10 cellular contexts compared by ENCODE assay signal in the genomic region with DNA sequence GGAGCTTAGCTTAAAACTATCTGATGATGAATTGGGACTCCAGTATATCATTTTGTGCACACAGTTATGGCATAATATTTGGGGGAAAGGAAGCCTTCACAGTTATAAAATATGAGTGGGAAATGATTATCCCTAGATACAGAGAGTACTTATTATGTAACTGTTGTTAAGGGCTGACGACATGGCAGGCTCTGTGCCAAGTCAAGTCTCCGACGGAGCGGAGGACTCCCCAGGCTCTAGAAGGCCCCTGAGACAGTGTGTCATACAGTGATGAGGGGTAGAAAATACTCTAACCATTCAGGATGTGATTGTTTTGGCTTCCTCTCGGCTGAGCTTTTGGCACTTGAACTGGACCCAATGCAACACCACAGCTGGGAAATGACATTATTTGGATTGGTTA.
A peak's percentile ranks its signal among the peaks of the same experiment; 100 is the strongest.
DNase-seq lines count a peak whose midpoint lies in the region; ATAC-seq, FAIRE-seq and TF ChIP-seq lines count a peak whose summit lies in the region.
"Had no signal": no experiment of that assay in that cellular context is flagged by ENCODE, and none has a peak within 500 bp of the region (broad histone marks: within the 10 kb centered on the region; RNA-seq: fewer than 3 reads in every experiment).

No MANE protein-coding gene starts in this region.

- no peaks in the 10 kb centered on the region for H3K27me3 ChIP-seq in tibial nerve

- no peak for TF ChIP-seq POLR2A in tibial nerve (IDR thresholded peaks at IDR 0.05)
- TF ChIP-seq POLR2A in GM18505 (IDR thresholded peaks at IDR 0.05; ENCODE audit: borderline replicate concordance, extremely low read depth, insufficient read depth, insufficient read length) = no peak

- intact Hi-C loops in kidney (cut with DNase I) = no loop called here

- H3K9me3 ChIP-seq in kidney (ENCODE audit: control insufficient read depth in 1 of 2, low read length in 2 of 2) (no peaks in the 10 kb centered on the region), tibial nerve (no peaks in the 10 kb centered on the region)
- H3K9me3 ChIP-seq: A549 had no signal

- 6 to 10% methylated on average over 5 of the region's 5 CpGs for WGBS in tibial nerve, 2 donors

- H3K36me3 ChIP-seq in kidney (ENCODE audit: control insufficient read depth in 1 of 2, insufficient read depth in 2 of 2, low read length in 2 of 2) = no peaks in the 10 kb centered on the region
- H3K36me3 ChIP-seq in tibial nerve = no peaks in the 10 kb centered on the region

- peak; percentile 38 for DNase-seq in NCI-H146 (lab: John Stamatoyannopoulos, UW)
- DNase-seq in NCI-H146 treated with DMSO at 0.1 percent for 48 hours (lab: John Stamatoyannopoulos, UW; ENCODE audit: unreplicated experiment) = no peak
- DNase-seq in astrocyte of the spinal cord (ENCODE audit: low read depth, low spot score) = peak; percentile 98
- peak; percentile 92 for DNase-seq in kidney
- peak; percentile 55 to 57 for DNase-seq in tibial nerve (ENCODE audit: low spot score in 2 of 2)
- DNase-seq in activated CD8-positive, alpha-beta memory T cell treated with anti-CD3 and anti-CD28 coated beads for 24 hours = no peak
- DNase-seq in SIG-M5 (lab: John Stamatoyannopoulos, UW) = no peak
- DNase-seq: naive thymus-derived CD8-positive, alpha-beta T cell had no signal

- peak; percentile 51 for FAIRE-seq in kidney (lab: Jason Lieb, UNC)
- FAIRE-seq: A549 had no signal

- TF ChIP-seq CTCF in astrocyte of the spinal cord (IDR thresholded peaks at IDR 0.05; ENCODE audit: low read depth, low read length) (no peak), kidney (IDR thresholded peaks at IDR 0.05; ENCODE audit: borderline replicate concordance, extremely low read depth, insufficient read depth) (no peak), tibial nerve (IDR thresholded peaks at IDR 0.05) (no peak)

- H3K9ac ChIP-seq in kidney (ENCODE audit: low read length in 2 of 2) = no peak overlapping the region

- TF ChIP-seq EP300 in tibial nerve (IDR thresholded peaks at IDR 0.05) = peak in 1 of 2 donors; percentile 65

- no peak for ATAC-seq in GM18505 (IDR thresholded peaks at IDR 0.05; ENCODE audit: unreplicated experiment)
- ATAC-seq: A549; naive thymus-derived CD8-positive, alpha-beta T cell had no signal

- H3K4me1 ChIP-seq in kidney (ENCODE audit: control insufficient read depth in 1 of 2, insufficient read depth in 1 of 2, low read depth in 1 of 2, low read length in 2 of 2) (no peaks in the 10 kb centered on the region), tibial nerve (peaks cover 0 to 24% (median 7%) of the 10 kb centered on the region in 4 donors)
- H3K4me1 ChIP-seq: A549 had no signal

- H3K4me3 ChIP-seq in astrocyte of the spinal cord (ENCODE audit: low read depth, low read length) = no peak overlapping the region
- peak overlapping the region in 1 of 2 donors; percentile 9 for H3K4me3 ChIP-seq in kidney (ENCODE audit: low read length in 2 of 2)
- H3K4me3 ChIP-seq in tibial nerve = no peak overlapping the region
- H3K4me3 ChIP-seq: A549 had no signal

- in situ Hi-C loops in astrocyte of the spinal cord (cut with HindIII; ENCODE audit: low sequenced_read_pairs) = no loop called here

- H3K27ac ChIP-seq in kidney (ENCODE audit: low read depth in 2 of 2, low read length in 2 of 2) (peak overlapping the region; percentile 11 to 20), tibial nerve (peak overlapping the region in 1 of 4 donors; percentile 55)
- H3K27ac ChIP-seq: A549 had no signal

Comparison
In these comparisons a context has a peak if more than half of its experiments do, and no peak if none do; other contexts are left out.
1. DNase-seq: peak in NCI-H146 (single experiment), astrocyte of the spinal cord (single experiment), kidney (single experiment) and tibial nerve (2 of 2); none in NCI-H146 treated with DMSO at 0.1 percent for 48 hours (single experiment), activated CD8-positive, alpha-beta memory T cell treated with anti-CD3 and anti-CD28 coated beads for 24 hours (single experiment) and SIG-M5 (single experiment).